In genomic region chr14:67532998-67533753, GRCh38 we compare ENCODE assay signal across 8 cellular contexts. TPM values are rescaled to one million over a fixed set of nuclear protein-coding genes. Genes with fewer than 3 reads are reported as not detected.
A peak's percentile ranks its signal among the peaks of the same experiment; 100 is the strongest.
DNase-seq lines count a peak whose midpoint lies in the region; ATAC-seq, FAIRE-seq and TF ChIP-seq lines count a peak whose summit lies in the region.

TSS of gene PLEKHH1 (plus strand) at chr14:67533290. CDS start at chr14:67541868, 8,578 bp downstream.

- H3K4me3 ChIP-seq in bronchial epithelial cell (ENCODE audit: low read depth, low read length) (peak within 1 kb of the TSS; percentile 57), skeletal muscle tissue (ENCODE audit: low read length in 3 of 3) (peak within 1 kb of the TSS; percentile 63 to 75 (median 69))

- DNase-seq in NCI-H1417 treated with DMSO at 0.1 percent for 48 hours (lab: John Stamatoyannopoulos, UW) = peak; percentile 17
- DNase-seq in UCSD-AML1 (lab: John Stamatoyannopoulos, UW; ENCODE audit: unreplicated experiment) = peak; percentile 45
- DNase-seq in bronchial epithelial cell (ENCODE audit: low read depth) = peak; percentile 65
- DNase-seq in immature natural killer cell = peak; percentile 23 to 27 (median 25)

- peaks cover 0 to 4% of the 10 kb centered on the region in 2 donors for H3K4me1 Mint-ChIP-seq in immature natural killer cell

- H3K27me3 ChIP-seq in bronchial epithelial cell (ENCODE audit: control insufficient read depth, insufficient read depth, low read length) = no peaks in the 10 kb centered on the region
- H3K27me3 ChIP-seq in skeletal muscle tissue (ENCODE audit: control insufficient read depth in 3 of 3, insufficient read depth in 3 of 3, low read length in 3 of 3) = no peaks in the 10 kb centered on the region

- peak within 1 kb of the TSS; percentile 59 to 79 (median 70) for H3K9ac ChIP-seq in skeletal muscle tissue (ENCODE audit: low read depth in 1 of 3, low read length in 3 of 3)

- ATAC-seq in GM21737 (IDR thresholded peaks at IDR 0.05; ENCODE audit: unreplicated experiment) (peak; percentile 78), GM18858 (IDR thresholded peaks at IDR 0.05; ENCODE audit: unreplicated experiment) (no peak)

- no peaks in the 10 kb centered on the region for H3K9me3 Mint-ChIP-seq in immature natural killer cell

- H3K36me3 ChIP-seq in bronchial epithelial cell (ENCODE audit: control insufficient read depth, insufficient read depth, low read length) (no peaks in the 10 kb centered on the region), skeletal muscle tissue (ENCODE audit: control insufficient read depth in 3 of 3, insufficient read depth in 3 of 3, low read length in 3 of 3) (no peaks in the 10 kb centered on the region)

- H3K27me3 Mint-ChIP-seq in immature natural killer cell (ENCODE audit: low read depth in 3 of 3) = peaks cover 2 to 11% (median 8%) of the 10 kb centered on the region in 3 donors

- H3K27ac ChIP-seq in C4-2B (peak within 1 kb of the TSS; percentile 73), skeletal muscle tissue (ENCODE audit: low read depth, low read length) (no peak within 1 kb of the TSS)

- peaks cover 2 to 13% (median 8%) of the 10 kb centered on the region in 3 donors for H3K4me1 ChIP-seq in skeletal muscle tissue (ENCODE audit: control insufficient read depth in 3 of 3, insufficient read depth in 3 of 3, low read length in 3 of 3)

- TF ChIP-seq CTCF in C4-2B (conservative IDR thresholded peaks at IDR 0.05) (peak; percentile 45), bronchial epithelial cell (IDR thresholded peaks at IDR 0.05; ENCODE audit: insufficient read depth, low read length, severe bottlenecking) (no peak)

- H3K4me3 Mint-ChIP-seq in immature natural killer cell = peak within 1 kb of the TSS; percentile 47 to 72 (median 68)

- H3K9me3 ChIP-seq in skeletal muscle tissue (ENCODE audit: control insufficient read depth in 3 of 3, low read length in 3 of 3) = no peaks in the 10 kb centered on the region

- FAIRE-seq in bronchial epithelial cell (lab: Jason Lieb, UNC) = no peak

- no peaks in the 10 kb centered on the region for H3K36me3 Mint-ChIP-seq in immature natural killer cell

- H3K27ac Mint-ChIP-seq in immature natural killer cell = no peak within 1 kb of the TSS

RNA-seq across cellular contexts. Expression of gene PLEKHH1, which starts in this region (rescaled TPM):
- total RNA-seq in bronchial epithelial cell = 4.4 and 4.7 TPM in 2 replicates
- under 1 TPM in 1 of 3 donors, not detected in 2; 0.22 TPM for polyA plus RNA-seq in immature natural killer cell
- 1.6 TPM for total RNA-seq in skeletal muscle tissue

Comparison
In these comparisons a context has a peak if more than half of its experiments do, and no peak if none do; other contexts are left out.
1. Peak in DNase-seq in immature natural killer cell; RNA of the gene not detected or under 1 TPM.